15 cellular contexts compared by ENCODE assay signal in genomic region chr7:25392571-25393338, GRCh38.
DNase-seq lines count a peak whose midpoint lies in the region; ATAC-seq and TF ChIP-seq lines count a peak whose summit lies in the region.
"Had no signal": no experiment of that assay in that cellular context is flagged by ENCODE, and none has a peak within 500 bp of the region (broad histone marks: within the 10 kb centered on the region; RNA-seq: fewer than 3 reads in every experiment).

No MANE protein-coding gene starts in this region.

- DNase-seq in H4 (ENCODE audit: low spot score) = peak; percentile 36
- no peak for DNase-seq in ascending aorta (ENCODE audit: low spot score in 2 of 2)
- DNase-seq in glutamatergic neuron = peak; percentile 31
- no peak for DNase-seq in breast epithelium (ENCODE audit: low spot score in 2 of 2)
- DNase-seq: activated gamma-delta T cell, COR-L47, GF-D8, kidney, NCI-H226, WERI-Rb-1 had no signal

- H3K4me3 Mint-ChIP-seq in glutamatergic neuron (ENCODE audit: unreplicated experiment) = no peak overlapping the region
- H3K4me3 Mint-ChIP-seq: stimulated activated memory B cell treated with anti-CD40 and anti-IgM and Interleukin-4, amounts not matched to agents 10 μg/mL and 1 μg/mL and 100 μg/mL, for 72 hours had no signal

- H3K9ac ChIP-seq in rectal smooth muscle tissue (ENCODE audit: low read length) = no peak overlapping the region

- peak overlapping the region; percentile 18 to 20 for H3K27ac ChIP-seq in ascending aorta
- peak overlapping the region; percentile 74 for H3K27ac ChIP-seq in rectal smooth muscle tissue (ENCODE audit: low read depth, low read length)
- H3K27ac ChIP-seq in breast epithelium = no peak overlapping the region
- H3K27ac ChIP-seq: WERI-Rb-1 had no signal

- TF ChIP-seq CTCF in ascending aorta (IDR thresholded peaks at IDR 0.05) (no peak), glutamatergic neuron (IDR thresholded peaks at IDR 0.05; ENCODE audit: partially characterized antibody, unreplicated experiment) (no peak), breast epithelium (IDR thresholded peaks at IDR 0.05) (no peak)

- ATAC-seq in GM19395 (IDR thresholded peaks at IDR 0.05; ENCODE audit: unreplicated experiment) (no peak), GM21737 (IDR thresholded peaks at IDR 0.05; ENCODE audit: unreplicated experiment) (no peak), GM18907 (IDR thresholded peaks at IDR 0.05; ENCODE audit: unreplicated experiment) (no peak)
- ATAC-seq: stimulated activated memory B cell treated with anti-CD40 and anti-IgM and Interleukin-4, amounts not matched to agents 10 μg/mL and 1 μg/mL and 100 μg/mL, for 72 hours had no signal

- no peaks in the 10 kb centered on the region for H3K27me3 ChIP-seq in ascending aorta
- no peaks in the 10 kb centered on the region for H3K27me3 ChIP-seq in rectal smooth muscle tissue (ENCODE audit: control insufficient read depth, insufficient read depth, low read length)
- peaks cover 0 to 7% of the 10 kb centered on the region in 2 donors for H3K27me3 ChIP-seq in breast epithelium

- peaks cover 22% of the 10 kb centered on the region for H3K4me1 Mint-ChIP-seq in glutamatergic neuron (ENCODE audit: low read depth, unreplicated experiment)
- H3K4me1 Mint-ChIP-seq: stimulated activated memory B cell treated with anti-CD40 and anti-IgM and Interleukin-4, amounts not matched to agents 10 μg/mL and 1 μg/mL and 100 μg/mL, for 72 hours had no signal

- no peaks in the 10 kb centered on the region for H3K36me3 ChIP-seq in ascending aorta
- no peaks in the 10 kb centered on the region for H3K36me3 ChIP-seq in rectal smooth muscle tissue (ENCODE audit: control insufficient read depth, insufficient read depth, low read length)
- H3K36me3 ChIP-seq in breast epithelium = no peaks in the 10 kb centered on the region
- H3K36me3 ChIP-seq: WERI-Rb-1 had no signal

- no peak overlapping the region for H3K4me3 ChIP-seq in ascending aorta
- no peak overlapping the region for H3K4me3 ChIP-seq in rectal smooth muscle tissue (ENCODE audit: low read length)
- H3K4me3 ChIP-seq in breast epithelium = no peak overlapping the region

- H3K9me3 Mint-ChIP-seq in glutamatergic neuron (ENCODE audit: unreplicated experiment) = no peaks in the 10 kb centered on the region
- H3K9me3 Mint-ChIP-seq: stimulated activated memory B cell treated with anti-CD40 and anti-IgM and Interleukin-4, amounts not matched to agents 10 μg/mL and 1 μg/mL and 100 μg/mL, for 72 hours had no signal

- no peak for TF ChIP-seq POLR2A in breast epithelium (IDR thresholded peaks at IDR 0.05)

- no peaks in the 10 kb centered on the region for H3K4me1 ChIP-seq in ascending aorta
- H3K4me1 ChIP-seq in rectal smooth muscle tissue (ENCODE audit: control insufficient read depth, insufficient read depth, low read length) = peaks cover 21% of the 10 kb centered on the region
- H3K4me1 ChIP-seq in breast epithelium = no peaks in the 10 kb centered on the region

- H3K9me3 ChIP-seq in ascending aorta (no peaks in the 10 kb centered on the region), breast epithelium (no peaks in the 10 kb centered on the region)

- H3K36me3 Mint-ChIP-seq in glutamatergic neuron (ENCODE audit: unreplicated experiment) = no peaks in the 10 kb centered on the region
- H3K36me3 Mint-ChIP-seq: stimulated activated memory B cell treated with anti-CD40 and anti-IgM and Interleukin-4, amounts not matched to agents 10 μg/mL and 1 μg/mL and 100 μg/mL, for 72 hours had no signal

- intact Hi-C loops in ascending aorta (cut with DNase I) (loop anchor here (1.0 to 5.0 kb wide), 2 partner anchors 462 to 800 kb away; no protein-coding TSS in a partner anchor), breast epithelium (cut with DNase I; ENCODE audit: low total_unique reads) (loop anchor here (10.0 kb wide), 1 partner anchor 462 kb away; no protein-coding TSS in a partner anchor)

- H3K27me3 Mint-ChIP-seq in glutamatergic neuron (ENCODE audit: unreplicated experiment) = no peaks in the 10 kb centered on the region

- peak overlapping the region; percentile 60 for H3K27ac Mint-ChIP-seq in glutamatergic neuron (ENCODE audit: unreplicated experiment)
- H3K27ac Mint-ChIP-seq: stimulated activated memory B cell treated with anti-CD40 and anti-IgM and Interleukin-4, amounts not matched to agents 10 μg/mL and 1 μg/mL and 100 μg/mL, for 72 hours had no signal

Comparison
In these comparisons a context has a peak if more than half of its experiments do, and no peak if none do; other contexts are left out.
1. DNase-seq: peak in H4 (single experiment) and glutamatergic neuron (single experiment); none in ascending aorta (0 of 2) and breast epithelium (0 of 2).
2. H3K27ac ChIP-seq: peak in ascending aorta (2 of 2) and rectal smooth muscle tissue (single experiment); none in breast epithelium (0 of 2).